ENCODE assay signal across 1 cellular context in genomic region chr2:206159346-206160123, GRCh38.
A peak's percentile ranks its signal among the peaks of the same experiment; 100 is the strongest.
TF ChIP-seq lines count a peak whose summit lies in the region.

EEF1B2 (plus strand) TSS chr2:206159895; CDS start chr2:206159980, 85 bp downstream.
NDUFS1 (minus strand) TSS chr2:206159444; CDS start chr2:206153678, 5,766 bp downstream.

TF ChIP-seq in GM12878, 131 proteins besides CTCF, POLR2A, EP300 and RAD21 (continued from another document and continues in another):
- TF ChIP-seq BCL11A (IDR thresholded peaks at IDR 0.05; ENCODE audit: low read depth, low read length) (no peak), MXI1 (IDR thresholded peaks at IDR 0.05; ENCODE audit: low read depth, low read length) (peak; percentile 91), KDM1A (IDR thresholded peaks at IDR 0.05; ENCODE audit: borderline replicate concordance) (no peak), CHD2 (IDR thresholded peaks at IDR 0.05; ENCODE audit: borderline replicate concordance, low read depth, low read length) (peak; percentile 3; the same call in 1 of the 2 replicates), ZNF24 (IDR thresholded peaks at IDR 0.05) (no peak), CBX5 (IDR thresholded peaks at IDR 0.05; ENCODE audit: low read depth) (peak; percentile 48), CEBPZ (IDR thresholded peaks at IDR 0.05; ENCODE audit: low read depth, low read length) (no peak), CEBPB (IDR thresholded peaks at IDR 0.05; ENCODE audit: borderline replicate concordance in 1 of 2, low read depth in 2 of 2, low read length in 2 of 2) (no peak), ZBTB40 (IDR thresholded peaks at IDR 0.05; ENCODE audit: borderline replicate concordance) (peak; percentile 94), ETV6 (conservative IDR thresholded peaks at IDR 0.05 in 1 of 2, IDR thresholded peaks at IDR 0.05 in 1 of 2; ENCODE audit: borderline replicate concordance in 1 of 2, low read depth in 1 of 2) (0 out of 4 replicates have a peak, but pooled peaks of 1 of the 2 experiments have one; percentile 33), ZNF384 (IDR thresholded peaks at IDR 0.05; ENCODE audit: borderline replicate concordance, low read depth, low read length) (no peak), YY1 (IDR thresholded peaks at IDR 0.05; ENCODE audit: low read depth, low read length) (peak; percentile 97), HCFC1 (IDR thresholded peaks at IDR 0.05; ENCODE audit: low read length) (peak; percentile 62), HDGF (IDR thresholded peaks at IDR 0.05) (peak; percentile 16; the same call in 1 of the 2 replicates), USF2 (IDR thresholded peaks at IDR 0.05; ENCODE audit: borderline replicate concordance, low read depth, low read length) (peak; percentile 37), STAT3 (IDR thresholded peaks at IDR 0.05; ENCODE audit: low read depth, low read length) (no peak), PAX8 (IDR thresholded peaks at IDR 0.05) (no peak), KAT2A (conservative IDR thresholded peaks at IDR 0.05; ENCODE audit: control insufficient read depth, low read depth, low read length) (no peak), IRF4 (IDR thresholded peaks at IDR 0.05; ENCODE audit: low read depth, low read length) (no peak), ZNF592 (IDR thresholded peaks at IDR 0.05) (no peak), POU2F2 (IDR thresholded peaks at IDR 0.05; ENCODE audit: borderline replicate concordance, low read depth, low read length) (no peak), ZZZ3 (IDR thresholded peaks at IDR 0.05; ENCODE audit: control insufficient read depth, insufficient read length, low read depth) (no peak), BMI1 (IDR thresholded peaks at IDR 0.05; ENCODE audit: borderline replicate concordance) (no peak), SREBF1 (IDR thresholded peaks at IDR 0.05; ENCODE audit: low read length) (peak; percentile 57; the same call in 1 of the 2 replicates), NFXL1 (IDR thresholded peaks at IDR 0.05; ENCODE audit: borderline replicate concordance) (no peak), TCF7 (IDR thresholded peaks at IDR 0.05; ENCODE audit: borderline replicate concordance) (no peak), NFYA (IDR thresholded peaks at IDR 0.05; ENCODE audit: borderline replicate concordance, low read depth, low read length) (no peak), MEF2A (IDR thresholded peaks at IDR 0.05; ENCODE audit: insufficient read depth, low read depth, low read length) (no peak), SPI1 (IDR thresholded peaks at IDR 0.05; ENCODE audit: borderline replicate concordance, insufficient read depth, low read depth, low read length) (0 out of 2 replicates have a peak, but pooled peaks have one; percentile 34), JUNB (IDR thresholded peaks at IDR 0.05) (no peak; the same call in 1 of the 2 replicates), HSF1 (IDR thresholded peaks at IDR 0.05; ENCODE audit: low read depth, low read length) (no peak), IRF3 (IDR thresholded peaks at IDR 0.05) (no peak), ZNF274 (IDR thresholded peaks at IDR 0.05; ENCODE audit: insufficient read depth, insufficient read length) (no peak), RBBP5 (conservative IDR thresholded peaks at IDR 0.05) (no peak), ATF7 (IDR thresholded peaks at IDR 0.05; ENCODE audit: low read depth) (peak; percentile 71), YBX1 (IDR thresholded peaks at IDR 0.05) (no peak), BACH1 (IDR thresholded peaks at IDR 0.05; ENCODE audit: borderline replicate concordance) (peak; percentile 65; the same call in 1 of the 2 replicates), RCOR1 (conservative IDR thresholded peaks at IDR 0.05; ENCODE audit: low read depth, low read length) (no peak), MLLT1 (IDR thresholded peaks at IDR 0.05) (0 out of 2 replicates have a peak, but pooled peaks have one; percentile 40), REST (IDR thresholded peaks at IDR 0.05; ENCODE audit: low read depth, low read length) (no peak)
